Comparison of ENCODE assay signal across 22 cellular contexts in genomic region chr15:33934396-33934795, GRCh38. TPM values are rescaled to one million over a fixed set of nuclear protein-coding genes. Genes with fewer than 3 reads are reported as not detected.
DNase-seq lines count a peak whose midpoint lies in the region; TF ChIP-seq lines count a peak whose summit lies in the region.
"Had no signal": no experiment of that assay in that cellular context is flagged by ENCODE, and none has a peak within 500 bp of the region (broad histone marks: within the 10 kb centered on the region; RNA-seq: fewer than 3 reads in every experiment).

No MANE protein-coding gene starts in this region.

- H3K79me2 ChIP-seq in GM23248 (ENCODE audit: insufficient read depth): no peaks in the 10 kb centered on the region; the same call in 1 of the 2 replicates
- H3K79me2 ChIP-seq in osteoblast (ENCODE audit: insufficient read depth, low read length): peaks cover 7% of the 10 kb centered on the region

- H2AFZ ChIP-seq in GM23248: no peak overlapping the region
- H2AFZ ChIP-seq in osteoblast (ENCODE audit: low read length): no peak overlapping the region

- H4K20me1 ChIP-seq in GM23248 (ENCODE audit: insufficient read depth) (no peaks in the 10 kb centered on the region), osteoblast (ENCODE audit: insufficient read depth, low read length) (peaks cover 15% of the 10 kb centered on the region)

- no peak for TF ChIP-seq CTCF in fibroblast of mammary gland (conservative IDR thresholded peaks at IDR 0.05; ENCODE audit: control insufficient read depth, insufficient read depth, low read depth, low read length)
- TF ChIP-seq CTCF in osteoblast (IDR thresholded peaks at IDR 0.05; ENCODE audit: extremely low read depth, low read depth, low read length): no peak
- no peak for TF ChIP-seq CTCF in GM13977 (IDR thresholded peaks at IDR 0.05; ENCODE audit: extremely low read depth, insufficient read depth, missing control alignments)

- H3K4me3 ChIP-seq in GM23248: no peak overlapping the region
- H3K4me3 ChIP-seq in fibroblast of mammary gland (ENCODE audit: control insufficient read depth, low read depth, low read length): no peak overlapping the region
- no peak overlapping the region for H3K4me3 ChIP-seq in osteoblast (ENCODE audit: insufficient read depth, low read length)
- H3K4me3 ChIP-seq: MG63 had no signal

- H3K9me3 ChIP-seq in GM23248 (ENCODE audit: low read depth): no peaks in the 10 kb centered on the region
- no peaks in the 10 kb centered on the region for H3K9me3 ChIP-seq in osteoblast (ENCODE audit: low read depth, low read length)
- H3K9me3 ChIP-seq: MG63 had no signal

- H3K36me3 ChIP-seq in GM23248 (ENCODE audit: low read depth): no peaks in the 10 kb centered on the region
- no peaks in the 10 kb centered on the region for H3K36me3 ChIP-seq in osteoblast (ENCODE audit: insufficient read depth, low read length)
- H3K36me3 ChIP-seq: MG63 had no signal

- H3K27ac ChIP-seq in GM23248 (no peak overlapping the region), osteoblast (ENCODE audit: low read depth, low read length) (no peak overlapping the region)
- H3K27ac ChIP-seq: C4-2B, KMS-11 had no signal

- WGBS in GM23248 (ENCODE audit: low coverage in 1 of 2, low lambda C conversion rate in 2 of 2, missing lambda C conversion rate in 2 of 2), 2 experiments: 93% methylated on average over 3 of the region's 3 CpGs

- H3K4me1 ChIP-seq in GM23248 (ENCODE audit: insufficient read depth) (peaks cover 9% of the 10 kb centered on the region), osteoblast (ENCODE audit: insufficient read depth, low read length) (peaks cover 10% of the 10 kb centered on the region)

- H3K27me3 ChIP-seq in GM23248 (replicated peaks; ENCODE audit: insufficient read depth) (no peaks in the 10 kb centered on the region), osteoblast (ENCODE audit: insufficient read depth, low read length) (no peaks in the 10 kb centered on the region)
- H3K27me3 ChIP-seq: MG63 had no signal

- DNase-seq in GM23248 (peak; percentile 13), NCI-H510A (lab: John Stamatoyannopoulos, UW) (peak; percentile 28), fibroblast of mammary gland (ENCODE audit: low read depth) (peak; percentile 34), osteoblast (ENCODE audit: insufficient read length, low spot score, missing footprints) (peak; percentile 67), NCI-H774 (lab: John Stamatoyannopoulos, UW) (no peak), NCI-H446 (lab: John Stamatoyannopoulos, UW) (no peak), GM13977 (ENCODE audit: low spot score) (no peak)
- DNase-seq in activated effector memory CD4-positive, alpha-beta T cell treated with anti-CD3 and anti-CD28 coated beads, Interleukin-2, amount 50 U/mL, for 16 hours: no peak
- DNase-seq: AML-193, H9, NCI-H1048, NCI-H1436, NCI-H1930, NCI-H2171 treated with DMSO at 0.1 percent for 48 hours, NCI-H446 treated with DMSO at 0.1 percent for 48 hours, NCI-H748 treated with DMSO at 0.1 percent for 48 hours, SHP77 treated with DMSO at 0.1 percent for 48 hours had no signal

- no peaks in the 10 kb centered on the region; the same call in 1 of the 2 replicates for H3F3A ChIP-seq in GM23248 (ENCODE audit: insufficient read depth)

- in situ Hi-C loops in GM23248 (cut with MboI): no loop called here
- in situ Hi-C loops in GM13977 (cut with MboI; ENCODE audit: low pct_unique_long_range_greater_than_20kb, low sequenced_read_pairs, unreplicated experiment): no loop called here

- H3K9me2 ChIP-seq in GM23248 (ENCODE audit: insufficient read depth): no peaks in the 10 kb centered on the region

- H3K4me2 ChIP-seq in GM23248 (ENCODE audit: unreplicated experiment) (peak overlapping the region; percentile 19), osteoblast (ENCODE audit: insufficient read depth, low read length) (peak overlapping the region; percentile 30)
- H3K4me2 ChIP-seq: KMS-11 had no signal

- no peak overlapping the region for H3K9ac ChIP-seq in GM23248
- H3K9ac ChIP-seq: KMS-11 had no signal

RNA-seq across cellular contexts. Expression of gene CHRM5, which starts 33.9 kb away (rescaled TPM):
- total RNA-seq in GM23248 (2014; rRNA removed; shearing (Covaris generic)): 0.43 TPM in 1 of 2 replicates, not detected in the other
- polyA plus RNA-seq in GM23248 (2016; fragmentation: Nextera tagmentation; extraction: Ambion mirVana): 0.05 TPM in 1 of 2 replicates, not detected in the other
- total RNA-seq in osteoblast: under 0.01 TPM in 2 replicates
- total RNA-seq: H9; RPMI7951; T-helper 1 cell treated with Interleukin-12 subunit alpha and Interleukin-12 subunit beta and Interleukin-4 antibody, amounts not matched to agents 30 ng/mL and 1 ng/mL, for 36 hours had no signal

Comparison
In these comparisons a context has a peak if more than half of its experiments do, and no peak if none do; other contexts are left out.
1. DNase-seq: peak in GM23248 (single experiment), NCI-H510A (single experiment), fibroblast of mammary gland (single experiment) and osteoblast (single experiment); none in NCI-H774 (single experiment), NCI-H446 (0 of 2), activated effector memory CD4-positive, alpha-beta T cell treated with anti-CD3 and anti-CD28 coated beads, Interleukin-2, amount 50 U/mL, for 16 hours (single experiment) and GM13977 (single experiment).